In the genomic region with DNA sequence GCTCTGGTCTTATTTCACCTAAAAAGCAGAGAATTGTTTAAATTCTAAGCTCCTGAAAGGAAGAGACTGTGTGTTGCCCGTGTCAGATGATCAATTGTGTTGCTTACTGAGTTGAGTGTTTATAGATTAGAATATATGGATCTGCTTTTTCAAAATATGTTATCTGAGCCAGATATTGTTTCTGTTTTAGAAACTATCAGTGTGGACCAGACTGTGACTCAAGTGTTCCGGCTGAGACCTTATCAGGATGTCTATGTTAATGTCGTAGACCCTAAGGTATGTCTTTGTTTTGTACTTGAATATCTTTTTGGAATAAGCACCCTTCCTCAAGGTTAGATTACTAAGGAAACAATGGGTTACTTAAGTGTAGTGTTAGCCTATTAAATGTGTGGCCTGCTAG, we compare ENCODE assay signal across 29 cellular contexts.
"Had no signal": no experiment of that assay in that cellular context is flagged by ENCODE, and none has a peak within 500 bp of the region (broad histone marks: within the 10 kb centered on the region; RNA-seq: fewer than 3 reads in every experiment).

No MANE protein-coding gene starts in this region.

- DNase-seq: activated CD4-positive, alpha-beta T cell treated with anti-CD3 and anti-CD28 coated beads, Interleukin-2, amount 10 ng/mL, durations not matched to agents 24 days and 14 days; activated CD4-positive, alpha-beta T cell treated with anti-CD3 and anti-CD28 coated beads, Interleukin-2, amount 50 U/mL, for 48 hours; activated CD4-positive, CD25-positive, alpha-beta regulatory T cell treated with anti-CD3 and anti-CD28 coated beads, Interleukin-2, amount 50 U/mL, for 72 hours; activated CD8-positive, alpha-beta memory T cell treated with anti-CD3 and anti-CD28 coated beads, Interleukin-2, amount 10 ng/mL, durations not matched to agents 7 days and 5 days; activated effector memory CD4-positive, alpha-beta T cell treated with anti-CD3 and anti-CD28 coated beads, Interleukin-2, amount 50 U/mL, for 16 hours; activated naive CD4-positive, alpha-beta T cell treated with anti-CD3 and anti-CD28 coated beads for 36 hours; activated naive CD8-positive, alpha-beta T cell treated with anti-CD3 and anti-CD28 coated beads, Interleukin-2, amount 10 ng/mL, durations not matched to agents 7 days and 5 days; activated T-cell treated with anti-CD3 and anti-CD28 coated beads, Interleukin-2, amount 50 U/mL, for 24 hours; aorta; caudate nucleus; MG63; MV-4-11; NCI-H1092 treated with DMSO at 0.1 percent for 48 hours; NCI-H1417 treated with DMSO at 0.1 percent for 48 hours; NCI-H1694; NCI-H2029 treated with DMSO at 0.1 percent for 48 hours; NCI-H510A treated with DMSO at 0.1 percent for 48 hours; NCI-H69; Peyer's patch; Right ventricle myocardium superior; SW 1271 had no signal

- H3K4me3 ChIP-seq: breast epithelium, MG63, Peyer's patch, SJSA1 had no signal

- H3K4me3 Mint-ChIP-seq: activated CD4-positive, alpha-beta T cell treated with anti-CD3 and anti-CD28 coated beads, Interleukin-2, amount 10 ng/mL, durations not matched to agents 24 days and 14 days; activated CD8-positive, alpha-beta memory T cell treated with anti-CD3 and anti-CD28 coated beads, Interleukin-2, amount 10 ng/mL, durations not matched to agents 7 days and 5 days; activated naive CD4-positive, alpha-beta T cell treated with anti-CD3 and anti-CD28 coated beads for 36 hours; activated naive CD8-positive, alpha-beta T cell treated with anti-CD3 and anti-CD28 coated beads, Interleukin-2, amount 10 ng/mL, durations not matched to agents 7 days and 5 days; activated T-cell treated with anti-CD3 and anti-CD28 coated beads, Interleukin-2, amount 50 U/mL, for 24 hours; activated T-helper 1 cell treated with anti-CD3 and anti-CD28 coated beads, Interleukin-12 subunit alpha, Interleukin-12 subunit beta, Interleukin-2, Interleukin-4 antibody, amounts not matched to agents 30 ng/mL and 10 ng/mL and 1 ng/mL, durations not matched to agents 14 hours and 24 hours and 36 hours; IgD-negative memory B cell; WTC11 had no signal

- H3K4me2 ChIP-seq: KMS-11 had no signal

- ATAC-seq: activated CD8-positive, alpha-beta memory T cell treated with anti-CD3 and anti-CD28 coated beads, Interleukin-2, amount 10 ng/mL, durations not matched to agents 7 days and 5 days; SK-N-SH treated with all-trans-retinoic acid at 6 μM for 48 hours; WTC11 had no signal

- H3K27me3 ChIP-seq: breast epithelium, MG63, Peyer's patch, SJSA1 had no signal

- H3K27ac Mint-ChIP-seq: activated CD4-positive, alpha-beta T cell treated with anti-CD3 and anti-CD28 coated beads, Interleukin-2, amount 10 ng/mL, durations not matched to agents 24 days and 14 days; activated CD8-positive, alpha-beta memory T cell treated with anti-CD3 and anti-CD28 coated beads, Interleukin-2, amount 10 ng/mL, durations not matched to agents 7 days and 5 days; activated naive CD4-positive, alpha-beta T cell treated with anti-CD3 and anti-CD28 coated beads for 36 hours; activated naive CD8-positive, alpha-beta T cell treated with anti-CD3 and anti-CD28 coated beads, Interleukin-2, amount 10 ng/mL, durations not matched to agents 7 days and 5 days; activated T-cell treated with anti-CD3 and anti-CD28 coated beads, Interleukin-2, amount 50 U/mL, for 24 hours; activated T-helper 1 cell treated with anti-CD3 and anti-CD28 coated beads, Interleukin-12 subunit alpha, Interleukin-12 subunit beta, Interleukin-2, Interleukin-4 antibody, amounts not matched to agents 30 ng/mL and 10 ng/mL and 1 ng/mL, durations not matched to agents 14 hours and 24 hours and 36 hours; WTC11 had no signal

- H3K9ac ChIP-seq: KMS-11 had no signal

- H3K9me3 Mint-ChIP-seq: activated CD4-positive, alpha-beta T cell treated with anti-CD3 and anti-CD28 coated beads, Interleukin-2, amount 10 ng/mL, durations not matched to agents 24 days and 14 days; activated naive CD4-positive, alpha-beta T cell treated with anti-CD3 and anti-CD28 coated beads for 36 hours; activated naive CD8-positive, alpha-beta T cell treated with anti-CD3 and anti-CD28 coated beads, Interleukin-2, amount 10 ng/mL, durations not matched to agents 7 days and 5 days; activated T-cell treated with anti-CD3 and anti-CD28 coated beads, Interleukin-2, amount 50 U/mL, for 24 hours; activated T-helper 1 cell treated with anti-CD3 and anti-CD28 coated beads, Interleukin-12 subunit alpha, Interleukin-12 subunit beta, Interleukin-2, Interleukin-4 antibody, amounts not matched to agents 30 ng/mL and 10 ng/mL and 1 ng/mL, durations not matched to agents 14 hours and 24 hours and 36 hours; IgD-negative memory B cell; WTC11 had no signal

- H3K4me1 Mint-ChIP-seq: activated CD4-positive, alpha-beta T cell treated with anti-CD3 and anti-CD28 coated beads, Interleukin-2, amount 10 ng/mL, durations not matched to agents 24 days and 14 days; WTC11 had no signal

- H3K9me3 ChIP-seq: breast epithelium, MG63, Peyer's patch, SJSA1 had no signal

- H3K4me1 ChIP-seq: breast epithelium, Peyer's patch, SJSA1 had no signal

- H3K27me3 Mint-ChIP-seq: activated CD4-positive, alpha-beta T cell treated with anti-CD3 and anti-CD28 coated beads, Interleukin-2, amount 10 ng/mL, durations not matched to agents 24 days and 14 days; activated CD8-positive, alpha-beta memory T cell treated with anti-CD3 and anti-CD28 coated beads, Interleukin-2, amount 10 ng/mL, durations not matched to agents 7 days and 5 days; activated naive CD8-positive, alpha-beta T cell treated with anti-CD3 and anti-CD28 coated beads, Interleukin-2, amount 10 ng/mL, durations not matched to agents 7 days and 5 days; activated T-cell treated with anti-CD3 and anti-CD28 coated beads, Interleukin-2, amount 50 U/mL, for 24 hours; IgD-negative memory B cell had no signal

- H3K27ac ChIP-seq: breast epithelium, KMS-11, Peyer's patch, RWPE1, SJSA1 had no signal

- H3K36me3 ChIP-seq: breast epithelium had no signal
